14 cellular contexts compared by ENCODE assay signal in genomic region chr1:183080406-183080805, GRCh38. TPM values are rescaled to one million over a fixed set of nuclear protein-coding genes. Genes with fewer than 3 reads are reported as not detected.
DNase-seq lines count a peak whose midpoint lies in the region; ATAC-seq, FAIRE-seq and TF ChIP-seq lines count a peak whose summit lies in the region.
"Had no signal": no experiment of that assay in that cellular context is flagged by ENCODE, and none has a peak within 500 bp of the region (broad histone marks: within the 10 kb centered on the region; RNA-seq: fewer than 3 reads in every experiment).

No MANE protein-coding gene starts in this region.

- H3K9me2 ChIP-seq in PC-3 (replicated peaks; ENCODE audit: low read length) = no peaks in the 10 kb centered on the region

- H3K27ac ChIP-seq in PC-3 (ENCODE audit: low read length) (peak overlapping the region; percentile 84), smooth muscle cell (ENCODE audit: low read depth) (no peak overlapping the region)
- H3K27ac ChIP-seq: breast epithelium had no signal

- peak overlapping the region; percentile 59 for H3K9ac ChIP-seq in PC-3 (ENCODE audit: low read length)
- no peak overlapping the region for H3K9ac ChIP-seq in smooth muscle cell (ENCODE audit: low read depth)

- DNase-seq in H54 (ENCODE audit: insufficient read length, low spot score) = peak; percentile 56
- peak; percentile 67 for DNase-seq in PC-3
- DNase-seq in fibroblast of mammary gland (ENCODE audit: low read depth) = peak; percentile 72
- DNase-seq in smooth muscle cell (lab: John Stamatoyannopoulos, UW; ENCODE audit: unreplicated experiment) = no peak
- DNase-seq in activated CD8-positive, alpha-beta memory T cell treated with anti-CD3 and anti-CD28 coated beads for 24 hours = no peak
- no peak for DNase-seq in LoVo (ENCODE audit: low spot score)
- DNase-seq: COR-L47; mesendoderm; NCI-H1436; NCI-H69; stimulated activated CD4-positive, alpha-beta T cell treated with anti-CD3 and anti-CD28 coated beads, Interleukin-4, amount 100 ng/mL, for 1 hour; stimulated activated naive CD4-positive, alpha-beta T cell treated with Interleukin-2 at 50 U/mL for 16 hours had no signal

- H2AFZ ChIP-seq in PC-3 (ENCODE audit: low read length) (no peak overlapping the region), smooth muscle cell (ENCODE audit: low read depth) (no peak overlapping the region)

- CTCF ChIA-PET in PC-3 (lab: Charles Lee) = no interaction called here

- H3K4me1 ChIP-seq in PC-3 (ENCODE audit: insufficient read depth, low read length) (peaks cover 20% of the 10 kb centered on the region), smooth muscle cell (ENCODE audit: low read depth) (no peaks in the 10 kb centered on the region)
- H3K4me1 ChIP-seq: breast epithelium had no signal

- no TSS peak for BruUV-seq in PC-3 (replicated peaks; lab: Mats Ljungman, UMichigan)

- H4K20me1 ChIP-seq in PC-3 (ENCODE audit: low read length) = no peaks in the 10 kb centered on the region
- peaks cover 86% of the 10 kb centered on the region for H4K20me1 ChIP-seq in smooth muscle cell (ENCODE audit: low read depth)

- H3K27me3 ChIP-seq in PC-3 (ENCODE audit: low read length) (no peaks in the 10 kb centered on the region), smooth muscle cell (ENCODE audit: low read depth) (no peaks in the 10 kb centered on the region)
- H3K27me3 ChIP-seq: breast epithelium had no signal

- WGBS in smooth muscle cell (ENCODE audit: low lambda C conversion rate) = 40% methylated on average over 2 of the region's 2 CpGs

- no peak for TF ChIP-seq CTCF in PC-3 (conservative IDR thresholded peaks at IDR 0.05; ENCODE audit: low read depth, low read length)
- TF ChIP-seq CTCF in fibroblast of mammary gland (conservative IDR thresholded peaks at IDR 0.05; ENCODE audit: control insufficient read depth, insufficient read depth, low read depth, low read length) = no peak
- no peak for TF ChIP-seq CTCF in smooth muscle cell (IDR thresholded peaks at IDR 0.05; ENCODE audit: borderline replicate concordance, insufficient read depth, poor library complexity, severe bottlenecking)

- H3K79me2 ChIP-seq in PC-3 (ENCODE audit: low read length) (peaks cover 90% of the 10 kb centered on the region), smooth muscle cell (ENCODE audit: low read depth) (peaks cover 98% of the 10 kb centered on the region)

- no peak for TF ChIP-seq POLR2A in H54 (IDR thresholded peaks at IDR 0.05; ENCODE audit: low read depth, low read length)

- H3K4me2 ChIP-seq in PC-3 (ENCODE audit: low read length) (peak overlapping the region; percentile 49; the same call in 1 of the 2 replicates), smooth muscle cell (peak overlapping the region; percentile 33)

- intact Hi-C loops in PC-3 (cut with micrococcal nuclease) = no loop called here

- H3F3A ChIP-seq in PC-3 (ENCODE audit: low read length, unreplicated experiment) = no peaks in the 10 kb centered on the region
- H3F3A ChIP-seq in smooth muscle cell (ENCODE audit: low read depth) = no peaks in the 10 kb centered on the region

- POLR2A ChIA-PET in PC-3 (lab: Charles Lee; ENCODE audit: unreplicated experiment) = no interaction called here

- FAIRE-seq in H54 (lab: Jason Lieb, UNC) = peak; percentile 64

- H3K36me3 ChIP-seq in PC-3 (ENCODE audit: low read depth, low read length) (no peaks in the 10 kb centered on the region), smooth muscle cell (ENCODE audit: low read depth) (no peaks in the 10 kb centered on the region)
- H3K36me3 ChIP-seq: breast epithelium had no signal

- ATAC-seq in PC-3 (peak; percentile 50), HG03159 (IDR thresholded peaks at IDR 0.05; ENCODE audit: unreplicated experiment) (no peak)

- H3K9me3 ChIP-seq in PC-3 (ENCODE audit: low read length) = no peaks in the 10 kb centered on the region
- H3K9me3 ChIP-seq in smooth muscle cell (replicated peaks; ENCODE audit: low read depth) = no peaks in the 10 kb centered on the region
- H3K9me3 ChIP-seq: breast epithelium had no signal

- H3K4me3 ChIP-seq in PC-3 (ENCODE audit: low read length) = no peak overlapping the region
- no peak overlapping the region for H3K4me3 ChIP-seq in fibroblast of mammary gland (ENCODE audit: control insufficient read depth, low read depth, low read length)
- no peak overlapping the region for H3K4me3 ChIP-seq in smooth muscle cell
- H3K4me3 ChIP-seq: breast epithelium had no signal

RNA-seq across cellular contexts. Expression of gene LAMC1, which starts 57.2 kb away (rescaled TPM):
- total RNA-seq in PC-3 (2014; rRNA removed) = 71.5 TPM in 2 replicates
- total RNA-seq in smooth muscle cell = 137 and 156 TPM in 2 replicates
- polyA plus RNA-seq in smooth muscle cell = 64.9 and 71.0 TPM in 2 replicates

Comparison
In these comparisons a context has a peak if more than half of its experiments do, and no peak if none do; other contexts are left out.
1. DNase-seq: peak in H54 (single experiment), PC-3 (single experiment) and fibroblast of mammary gland (single experiment); none in smooth muscle cell (single experiment), activated CD8-positive, alpha-beta memory T cell treated with anti-CD3 and anti-CD28 coated beads for 24 hours (single experiment) and LoVo (single experiment).